1 cellular context compared by ENCODE assay signal in the genomic region with DNA sequence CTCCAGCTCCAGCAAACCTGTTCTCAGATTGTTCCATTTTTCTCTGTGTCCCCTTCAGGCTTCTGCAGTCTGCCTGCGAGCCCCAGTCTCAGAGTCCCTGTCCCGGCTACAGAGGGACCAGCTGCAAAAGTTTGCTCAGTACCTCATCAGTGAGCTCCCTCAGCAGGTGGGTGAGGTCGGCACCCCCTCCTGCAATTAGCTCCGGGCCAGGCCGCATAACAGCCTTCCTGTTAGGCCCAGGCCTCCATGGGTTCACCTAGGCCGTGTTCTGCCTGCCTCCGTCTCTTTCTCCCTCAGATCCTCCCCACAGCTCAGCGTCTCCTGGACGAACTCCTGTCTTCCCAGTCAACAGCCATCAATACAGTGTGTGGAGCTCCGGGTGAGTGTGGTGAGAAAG.
TF ChIP-seq lines count a peak whose summit lies in the region.

No MANE protein-coding gene starts in this region.

TF ChIP-seq in SK-N-SH treated with all-trans-retinoic acid at 6 μM for 48 hours, 23 proteins besides CTCF, POLR2A, EP300 and RAD21 (continued from another document):
- TF ChIP-seq, protein P1, sequence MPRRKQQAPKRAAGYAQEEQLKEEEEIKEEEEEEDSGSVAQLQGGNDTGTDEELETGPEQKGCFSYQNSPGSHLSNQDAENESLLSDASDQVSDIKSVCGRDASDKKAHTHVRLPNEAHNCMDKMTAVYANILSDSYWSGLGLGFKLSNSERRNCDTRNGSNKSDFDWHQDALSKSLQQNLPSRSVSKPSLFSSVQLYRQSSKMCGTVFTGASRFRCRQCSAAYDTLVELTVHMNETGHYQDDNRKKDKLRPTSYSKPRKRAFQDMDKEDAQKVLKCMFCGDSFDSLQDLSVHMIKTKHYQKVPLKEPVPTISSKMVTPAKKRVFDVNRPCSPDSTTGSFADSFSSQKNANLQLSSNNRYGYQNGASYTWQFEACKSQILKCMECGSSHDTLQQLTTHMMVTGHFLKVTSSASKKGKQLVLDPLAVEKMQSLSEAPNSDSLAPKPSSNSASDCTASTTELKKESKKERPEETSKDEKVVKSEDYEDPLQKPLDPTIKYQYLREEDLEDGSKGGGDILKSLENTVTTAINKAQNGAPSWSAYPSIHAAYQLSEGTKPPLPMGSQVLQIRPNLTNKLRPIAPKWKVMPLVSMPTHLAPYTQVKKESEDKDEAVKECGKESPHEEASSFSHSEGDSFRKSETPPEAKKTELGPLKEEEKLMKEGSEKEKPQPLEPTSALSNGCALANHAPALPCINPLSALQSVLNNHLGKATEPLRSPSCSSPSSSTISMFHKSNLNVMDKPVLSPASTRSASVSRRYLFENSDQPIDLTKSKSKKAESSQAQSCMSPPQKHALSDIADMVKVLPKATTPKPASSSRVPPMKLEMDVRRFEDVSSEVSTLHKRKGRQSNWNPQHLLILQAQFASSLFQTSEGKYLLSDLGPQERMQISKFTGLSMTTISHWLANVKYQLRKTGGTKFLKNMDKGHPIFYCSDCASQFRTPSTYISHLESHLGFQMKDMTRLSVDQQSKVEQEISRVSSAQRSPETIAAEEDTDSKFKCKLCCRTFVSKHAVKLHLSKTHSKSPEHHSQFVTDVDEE (CRISPR knock-in tag; IDR thresholded peaks at IDR 0.05): no peak
- no peak for TF ChIP-seq ZNF8 (CRISPR knock-in tag; IDR thresholded peaks at IDR 0.05)
TF ChIP-seq in SK-N-SH treated with all-trans-retinoic acid at 6 μM for 48 hours: peak in this region for 0.
